Comparison of ENCODE assay signal across 23 cellular contexts in genomic region chr10:131206136-131206995, GRCh38.
"Had no signal": no experiment of that assay in that cellular context is flagged by ENCODE, and none has a peak within 500 bp of the region (broad histone marks: within the 10 kb centered on the region; RNA-seq: fewer than 3 reads in every experiment).

No MANE protein-coding gene starts in this region.

- H3K4me1 Mint-ChIP-seq: activated CD8-positive, alpha-beta memory T cell treated with anti-CD3 and anti-CD28 coated beads, Interleukin-2, amount 10 ng/mL, durations not matched to agents 7 days and 5 days; activated naive CD4-positive, alpha-beta T cell treated with anti-CD3 and anti-CD28 coated beads, Interleukin-2, amount 10 ng/mL, durations not matched to agents 7 days and 5 days; immature natural killer cell had no signal

- H3K4me3 Mint-ChIP-seq: activated CD8-positive, alpha-beta memory T cell treated with anti-CD3 and anti-CD28 coated beads, Interleukin-2, amount 10 ng/mL, durations not matched to agents 7 days and 5 days; activated naive CD4-positive, alpha-beta T cell treated with anti-CD3 and anti-CD28 coated beads, Interleukin-2, amount 10 ng/mL, durations not matched to agents 7 days and 5 days; immature natural killer cell; natural killer cell treated with Interleukin-12 subunit alpha and Interleukin-12 subunit beta and Interleukin-15 and Interleukin-18, amount 100 ng/mL, for 72 hours; stimulated activated naive CD8-positive, alpha-beta T cell treated with anti-CD3 and anti-CD28 coated beads, Interleukin-15, Interleukin-2, amounts not matched to agents 100 ng/mL and 50 ng/mL, for 24 hours had no signal

- FAIRE-seq: endothelial cell of umbilical vein had no signal

- H3K27ac Mint-ChIP-seq: activated CD8-positive, alpha-beta memory T cell treated with anti-CD3 and anti-CD28 coated beads, Interleukin-2, amount 10 ng/mL, durations not matched to agents 7 days and 5 days; activated naive CD4-positive, alpha-beta T cell treated with anti-CD3 and anti-CD28 coated beads, Interleukin-2, amount 10 ng/mL, durations not matched to agents 7 days and 5 days; activated T-helper 2 cell treated with anti-CD3 and anti-CD28 coated beads, Interferon-gamma antibody, Interleukin-2, Interleukin-4, amounts not matched to agents 10 μg/mL and 5 μg/mL and 100 μg/mL, durations not matched to agents 14 hours and 24 hours and 36 hours; immature natural killer cell; natural killer cell treated with Interleukin-12 subunit alpha and Interleukin-12 subunit beta and Interleukin-15 and Interleukin-18, amount 100 ng/mL, for 72 hours; stimulated activated naive CD8-positive, alpha-beta T cell treated with anti-CD3 and anti-CD28 coated beads, Interleukin-15, Interleukin-2, amounts not matched to agents 100 ng/mL and 50 ng/mL, for 24 hours had no signal

- H3K4me1 ChIP-seq: esophagus muscularis mucosa, gastroesophageal sphincter, heart left ventricle, lower lobe of right lung, right atrium auricular region, suprapubic skin had no signal

- H3K36me3 Mint-ChIP-seq: activated CD8-positive, alpha-beta memory T cell treated with anti-CD3 and anti-CD28 coated beads, Interleukin-2, amount 10 ng/mL, durations not matched to agents 7 days and 5 days; activated naive CD4-positive, alpha-beta T cell treated with anti-CD3 and anti-CD28 coated beads, Interleukin-2, amount 10 ng/mL, durations not matched to agents 7 days and 5 days; immature natural killer cell; natural killer cell treated with Interleukin-12 subunit alpha and Interleukin-12 subunit beta and Interleukin-15 and Interleukin-18, amount 100 ng/mL, for 72 hours had no signal

- H3K4me3 ChIP-seq: esophagus muscularis mucosa, gastroesophageal sphincter, heart left ventricle, lower lobe of right lung, right atrium auricular region, suprapubic skin had no signal

- H3K36me3 ChIP-seq: brain microvascular endothelial cell, esophagus muscularis mucosa, gastroesophageal sphincter, heart left ventricle, lower lobe of right lung, right atrium auricular region, suprapubic skin, WERI-Rb-1 had no signal

- H3K9me3 ChIP-seq: esophagus muscularis mucosa, gastroesophageal sphincter, heart left ventricle, lower lobe of right lung, right atrium auricular region, suprapubic skin had no signal

- ATAC-seq: activated CD8-positive, alpha-beta memory T cell treated with anti-CD3 and anti-CD28 coated beads, Interleukin-2, amount 10 ng/mL, durations not matched to agents 7 days and 5 days; gastroesophageal sphincter; heart left ventricle; lower lobe of right lung; natural killer cell treated with Interleukin-12 subunit alpha and Interleukin-12 subunit beta and Interleukin-15 and Interleukin-18, amount 100 ng/mL, for 72 hours had no signal

- H3K27ac ChIP-seq: brain microvascular endothelial cell, esophagus muscularis mucosa, gastroesophageal sphincter, heart left ventricle, lower lobe of right lung, right atrium auricular region, suprapubic skin, WERI-Rb-1 had no signal

- DNase-seq: activated CD4-positive, alpha-beta T cell treated with anti-CD3 and anti-CD28 coated beads, Interleukin-2, amount 50 U/mL, for 48 hours; activated CD8-positive, alpha-beta memory T cell treated with anti-CD3 and anti-CD28 coated beads, Interleukin-2, amount 10 ng/mL, durations not matched to agents 7 days and 5 days; activated T-cell treated with anti-CD3 and anti-CD28 coated beads, Interleukin-2, amount 50 U/mL, for 1 hour; aorta; brain microvascular endothelial cell; cortex of kidney; effector CD8-positive, alpha-beta T cell; heart left ventricle; immature natural killer cell; lower lobe of right lung; stimulated activated CD4-positive, alpha-beta T cell treated with anti-CD3 and anti-CD28 coated beads, Interleukin-2, amount 100 ng/mL, for 48 hours; SW 1271; T-helper 2 cell; WERI-Rb-1 had no signal

- H3K27me3 Mint-ChIP-seq: activated CD8-positive, alpha-beta memory T cell treated with anti-CD3 and anti-CD28 coated beads, Interleukin-2, amount 10 ng/mL, durations not matched to agents 7 days and 5 days; activated naive CD4-positive, alpha-beta T cell treated with anti-CD3 and anti-CD28 coated beads, Interleukin-2, amount 10 ng/mL, durations not matched to agents 7 days and 5 days; stimulated activated naive CD8-positive, alpha-beta T cell treated with anti-CD3 and anti-CD28 coated beads, Interleukin-15, Interleukin-2, amounts not matched to agents 100 ng/mL and 50 ng/mL, for 24 hours had no signal

- H3K9me3 Mint-ChIP-seq: activated T-helper 2 cell treated with anti-CD3 and anti-CD28 coated beads, Interferon-gamma antibody, Interleukin-2, Interleukin-4, amounts not matched to agents 10 μg/mL and 5 μg/mL and 100 μg/mL, durations not matched to agents 14 hours and 24 hours and 36 hours; immature natural killer cell; natural killer cell treated with Interleukin-12 subunit alpha and Interleukin-12 subunit beta and Interleukin-15 and Interleukin-18, amount 100 ng/mL, for 72 hours; stimulated activated naive CD8-positive, alpha-beta T cell treated with anti-CD3 and anti-CD28 coated beads, Interleukin-15, Interleukin-2, amounts not matched to agents 100 ng/mL and 50 ng/mL, for 24 hours had no signal
